Comparison of ENCODE assay signal across 25 cellular contexts in genomic region chr16:20768121-20768520, GRCh38. TPM values are rescaled to one million over a fixed set of nuclear protein-coding genes. Genes with fewer than 3 reads are reported as not detected.
"Had no signal": no experiment of that assay in that cellular context is flagged by ENCODE, and none has a peak within 500 bp of the region (broad histone marks: within the 10 kb centered on the region; RNA-seq: fewer than 3 reads in every experiment).

No MANE protein-coding gene starts in this region.

- ATAC-seq: activated CD8-positive, alpha-beta T cell treated with anti-CD3 and anti-CD28 coated beads for 36 hours; activated T-cell treated with anti-CD3 and anti-CD28 coated beads, Interleukin-2, amount 50 U/mL, for 4 hours; activated T-helper 17 cell treated with anti-CD3 and anti-CD28 coated beads, Interleukin-2, amount 50 U/mL, for 72 hours; heart right ventricle; left lung; mucosa of descending colon; natural killer cell treated with Interleukin-12 subunit alpha and Interleukin-12 subunit beta and Interleukin-15 and Interleukin-18, amount 100 ng/mL, for 72 hours; right cardiac atrium; stimulated activated naive CD8-positive, alpha-beta T cell treated with anti-CD3 and anti-CD28 coated beads, Interleukin-15, Interleukin-2, amounts not matched to agents 100 U/mL and 50 U/mL, for 24 hours had no signal

- H3K4me1 ChIP-seq: testis had no signal

- H3K4me1 Mint-ChIP-seq: activated T-helper 17 cell treated with anti-CD3 and anti-CD28 coated beads, Interleukin-2, amount 50 U/mL, for 72 hours had no signal

- H3K36me3 ChIP-seq: heart right ventricle, left lung, spleen, transverse colon had no signal

- H3K4me3 ChIP-seq: heart right ventricle, left lung, lung, mucosa of descending colon, spleen, testis, transverse colon had no signal

- H3K4me3 Mint-ChIP-seq: activated CD4-positive, alpha-beta T cell treated with anti-CD3 and anti-CD28 coated beads, Interleukin-2, amount 10 ng/mL, durations not matched to agents 7 days and 5 days; activated CD8-positive, alpha-beta T cell treated with anti-CD3 and anti-CD28 coated beads for 36 hours; activated T-cell treated with anti-CD3 and anti-CD28 coated beads, Interleukin-2, amount 50 U/mL, for 4 hours; activated T-helper 17 cell treated with anti-CD3 and anti-CD28 coated beads, Interleukin-2, amount 50 U/mL, for 72 hours; central memory CD8-positive, alpha-beta T cell; dendritic cell treated with granulocyte-macrophage colony-stimulating factor and Interleukin-4, amounts not matched to agents 40 ng/mL and 50 ng/mL, for 4 days; endodermal cell; natural killer cell treated with Interleukin-12 subunit alpha and Interleukin-12 subunit beta and Interleukin-15 and Interleukin-18, amount 100 ng/mL, for 72 hours had no signal

- H3K27me3 Mint-ChIP-seq: activated CD4-positive, alpha-beta T cell treated with anti-CD3 and anti-CD28 coated beads, Interleukin-2, amount 10 ng/mL, durations not matched to agents 7 days and 5 days; activated CD8-positive, alpha-beta T cell treated with anti-CD3 and anti-CD28 coated beads for 36 hours; activated T-helper 17 cell treated with anti-CD3 and anti-CD28 coated beads, Interleukin-2, amount 50 U/mL, for 72 hours; central memory CD8-positive, alpha-beta T cell; dendritic cell treated with granulocyte-macrophage colony-stimulating factor and Interleukin-4, amounts not matched to agents 40 ng/mL and 50 ng/mL, for 4 days; natural killer cell treated with Interleukin-12 subunit alpha and Interleukin-12 subunit beta and Interleukin-15 and Interleukin-18, amount 100 ng/mL, for 72 hours had no signal

- H3K27ac ChIP-seq: heart right ventricle, left lung, spleen, testis, transverse colon had no signal

- H3K9me3 Mint-ChIP-seq: activated CD4-positive, alpha-beta T cell treated with anti-CD3 and anti-CD28 coated beads, Interleukin-2, amount 10 ng/mL, durations not matched to agents 7 days and 5 days; activated CD8-positive, alpha-beta T cell treated with anti-CD3 and anti-CD28 coated beads for 36 hours; activated T-cell treated with anti-CD3 and anti-CD28 coated beads, Interleukin-2, amount 50 U/mL, for 4 hours; activated T-helper 17 cell treated with anti-CD3 and anti-CD28 coated beads, Interleukin-2, amount 50 U/mL, for 72 hours; central memory CD8-positive, alpha-beta T cell; dendritic cell treated with granulocyte-macrophage colony-stimulating factor and Interleukin-4, amounts not matched to agents 40 ng/mL and 50 ng/mL, for 4 days; natural killer cell treated with Interleukin-12 subunit alpha and Interleukin-12 subunit beta and Interleukin-15 and Interleukin-18, amount 100 ng/mL, for 72 hours had no signal

- H3K27ac Mint-ChIP-seq: activated CD4-positive, alpha-beta T cell treated with anti-CD3 and anti-CD28 coated beads, Interleukin-2, amount 10 ng/mL, durations not matched to agents 7 days and 5 days; activated CD8-positive, alpha-beta T cell treated with anti-CD3 and anti-CD28 coated beads for 36 hours; activated T-helper 17 cell treated with anti-CD3 and anti-CD28 coated beads, Interleukin-2, amount 50 U/mL, for 72 hours; dendritic cell treated with granulocyte-macrophage colony-stimulating factor and Interleukin-4, amounts not matched to agents 40 ng/mL and 50 ng/mL, for 4 days; endodermal cell; natural killer cell treated with Interleukin-12 subunit alpha and Interleukin-12 subunit beta and Interleukin-15 and Interleukin-18, amount 100 ng/mL, for 72 hours had no signal

- H3K9me3 ChIP-seq: left lung, mucosa of descending colon, spleen, testis, transverse colon had no signal

- H3K27me3 ChIP-seq: heart right ventricle, left lung, spleen, testis, transverse colon had no signal

- H3K36me3 Mint-ChIP-seq: natural killer cell treated with Interleukin-12 subunit alpha and Interleukin-12 subunit beta and Interleukin-15 and Interleukin-18, amount 100 ng/mL, for 72 hours had no signal

- DNase-seq: activated CD4-positive, alpha-beta T cell treated with anti-CD3 and anti-CD28 coated beads for 1 hour; activated CD4-positive, alpha-beta T cell treated with anti-CD3 and anti-CD28 coated beads, Interleukin-2, amount 10 ng/mL, durations not matched to agents 7 days and 5 days; activated CD8-positive, alpha-beta T cell treated with anti-CD3 and anti-CD28 coated beads for 36 hours; activated gamma-delta T cell treated with Interleukin-2 at 50 U/mL for 16 hours; activated naive CD4-positive, alpha-beta T cell treated with anti-CD3 and anti-CD28 coated beads, Interleukin-2, amount 50 U/mL, for 16 hours; activated T-cell treated with anti-CD3 and anti-CD28 coated beads, Interleukin-2, amount 50 U/mL, for 4 hours; amygdala; endodermal cell; foreskin fibroblast; heart right ventricle; left lung; mucosa of descending colon; right cardiac atrium; spleen; stimulated activated CD4-positive, alpha-beta T cell treated with anti-CD3 and anti-CD28 coated beads, Interleukin-2, amount 100 ng/mL, for 48 hours; stimulated activated naive CD8-positive, alpha-beta T cell treated with anti-CD3 and anti-CD28 coated beads, Interleukin-15, Interleukin-2, amounts not matched to agents 100 U/mL and 50 U/mL, for 24 hours; T-helper 2 cell; testis; transverse colon had no signal

RNA-seq across cellular contexts. Expression of gene ACSM3, which starts 4.3 kb away (rescaled TPM):
- total RNA-seq: myocyte had no signal
